9 cellular contexts compared by ENCODE assay signal in genomic region chr5:142107729-142108431, GRCh38. TPM values are rescaled to one million over a fixed set of nuclear protein-coding genes. Genes with fewer than 3 reads are reported as not detected.
DNase-seq lines count a peak whose midpoint lies in the region; ATAC-seq and TF ChIP-seq lines count a peak whose summit lies in the region.
"Had no signal": no experiment of that assay in that cellular context is flagged by ENCODE, and none has a peak within 500 bp of the region (broad histone marks: within the 10 kb centered on the region; RNA-seq: fewer than 3 reads in every experiment).

No MANE protein-coding gene starts in this region.

- H3K27me3 Mint-ChIP-seq in central memory CD8-positive, alpha-beta T cell: no peaks in the 10 kb centered on the region

- H3K27ac Mint-ChIP-seq in central memory CD8-positive, alpha-beta T cell (ENCODE audit: low read depth): peak overlapping the region; percentile 95

- H3K27ac ChIP-seq in A673 (ENCODE audit: low read depth, low read length, poor library complexity, severe bottlenecking) (peak overlapping the region; percentile 86), KOPT-K1 (ENCODE audit: low read depth, low read length, poor library complexity, severe bottlenecking) (peak overlapping the region; percentile 87)

- ATAC-seq in central memory CD8-positive, alpha-beta T cell (replicated peaks; ENCODE audit: extremely low read depth, poor library complexity, severe bottlenecking): no peak
- no peak for ATAC-seq in GM19395 (IDR thresholded peaks at IDR 0.05; ENCODE audit: unreplicated experiment)
- ATAC-seq in GM19328 (IDR thresholded peaks at IDR 0.05; ENCODE audit: unreplicated experiment): no peak
- no peak for ATAC-seq in HG02981 (IDR thresholded peaks at IDR 0.05; ENCODE audit: unreplicated experiment)
- ATAC-seq in HG02938 (IDR thresholded peaks at IDR 0.05; ENCODE audit: unreplicated experiment): no peak

- H3K36me3 ChIP-seq in A673 (ENCODE audit: insufficient read depth, low read length, poor library complexity, severe bottlenecking) (no peaks in the 10 kb centered on the region), KOPT-K1 (ENCODE audit: insufficient read depth, low read length) (peaks cover 5% of the 10 kb centered on the region; the same call in 1 of the 2 replicates)

- no TSS peak for BruUV-seq in A673 (replicated peaks; lab: Mats Ljungman, UMichigan)

- DNase-seq in A673 (ENCODE audit: low spot score): no peak
- DNase-seq in central memory CD8-positive, alpha-beta T cell (ENCODE audit: low spot score in 2 of 2): no peak
- peak; percentile 70 for DNase-seq in myocyte (ENCODE audit: low read depth)
- DNase-seq: NCI-H524 treated with DMSO at 0.1 percent for 48 hours had no signal

- H3K4me3 Mint-ChIP-seq in central memory CD8-positive, alpha-beta T cell: peak overlapping the region; percentile 94

- H3K27me3 ChIP-seq in A673 (replicated peaks; ENCODE audit: insufficient read depth, low read depth, low read length, poor library complexity): no peaks in the 10 kb centered on the region

- intact Hi-C loops in A673 (cut with micrococcal nuclease; ENCODE audit: unreplicated experiment): loop anchor here (2.0 kb wide), 1 partner anchor 51 kb away; no protein-coding TSS in a partner anchor

- POLR2A ChIA-PET in A673 (lab: Charles Lee; ENCODE audit: low non-redundant PET): no interaction called here

- CTCF ChIA-PET in A673 (lab: Charles Lee): no interaction called here

- H3K4me3 ChIP-seq in A673 (ENCODE audit: low read depth, low read length, poor library complexity, severe bottlenecking): peak overlapping the region; percentile 69

- H3K4me1 Mint-ChIP-seq in central memory CD8-positive, alpha-beta T cell: peaks cover 40% of the 10 kb centered on the region

- no peaks in the 10 kb centered on the region for H3K9me3 Mint-ChIP-seq in central memory CD8-positive, alpha-beta T cell

- peaks cover 12% of the 10 kb centered on the region for H3K4me1 ChIP-seq in A673 (ENCODE audit: insufficient read depth, low read length, poor library complexity, severe bottlenecking)

- TF ChIP-seq CTCF in A673 (conservative IDR thresholded peaks at IDR 0.05; ENCODE audit: low read depth, low read length): no peak

- H3K9me3 ChIP-seq in A673 (ENCODE audit: low read depth, low read length, poor library complexity, severe bottlenecking): no peaks in the 10 kb centered on the region
- H3K9me3 ChIP-seq in KOPT-K1 (ENCODE audit: insufficient read depth, low read length, poor library complexity, severe bottlenecking): no peaks in the 10 kb centered on the region

- H3K36me3 Mint-ChIP-seq in central memory CD8-positive, alpha-beta T cell (ENCODE audit: insufficient read depth): peaks cover 13% of the 10 kb centered on the region

RNA-seq across cellular contexts. Expression of gene NDFIP1, which starts 0.7 kb away (rescaled TPM):
- 47.6 and 49.3 TPM in 2 replicates for total RNA-seq in A673 (2021)
- 57.2 and 59.8 TPM in 2 replicates for total RNA-seq in myocyte
- polyA plus RNA-seq in myocyte (2012): 49.9 TPM
